ENCODE assay signal across 9 cellular contexts in the genomic region with DNA sequence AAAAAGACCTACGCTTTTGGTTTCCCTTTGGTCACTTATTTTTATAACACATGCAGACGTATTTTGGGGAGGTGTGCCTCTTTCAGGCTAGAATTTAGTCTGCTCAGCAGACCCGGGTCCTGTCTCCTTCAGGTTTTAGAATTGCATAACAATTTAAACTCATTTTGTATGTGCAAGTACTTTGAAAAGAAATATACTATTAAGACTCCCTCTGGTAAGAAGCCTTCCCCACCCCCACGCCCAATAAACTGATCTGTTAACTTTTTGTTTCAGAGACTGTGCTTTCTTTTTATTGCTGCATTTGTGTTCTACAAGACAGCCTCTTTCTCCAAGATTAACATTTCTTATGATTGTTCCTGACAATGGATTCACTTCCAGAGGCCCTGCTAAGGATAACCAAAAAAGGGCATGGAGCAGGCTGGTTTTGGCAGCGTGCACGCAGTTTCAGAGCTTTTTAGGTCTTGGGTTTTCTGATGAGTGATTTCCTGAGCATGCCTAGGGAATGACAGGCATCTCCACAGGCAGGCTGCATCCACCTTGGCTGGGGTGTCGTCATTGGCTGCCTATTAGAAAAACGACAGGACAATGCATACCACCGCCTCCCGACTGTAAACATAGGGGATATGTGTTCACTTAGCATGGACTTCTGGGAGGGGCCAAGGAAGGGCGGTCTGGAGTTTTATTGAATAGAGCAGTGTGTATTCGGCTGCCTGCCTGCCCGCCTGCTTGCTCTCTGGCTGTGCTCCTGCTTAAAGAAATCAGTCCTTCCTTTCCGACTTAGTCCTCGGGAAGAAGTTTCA. TPM values are rescaled to one million over a fixed set of nuclear protein-coding genes. Genes with fewer than 3 reads are reported as not detected.
A peak's percentile ranks its signal among the peaks of the same experiment; 100 is the strongest.
DNase-seq lines count a peak whose midpoint lies in the region; ATAC-seq and TF ChIP-seq lines count a peak whose summit lies in the region.
"Had no signal": no experiment of that assay in that cellular context is flagged by ENCODE, and none has a peak within 500 bp of the region (broad histone marks: within the 10 kb centered on the region; RNA-seq: fewer than 3 reads in every experiment).

A gene with protein sequence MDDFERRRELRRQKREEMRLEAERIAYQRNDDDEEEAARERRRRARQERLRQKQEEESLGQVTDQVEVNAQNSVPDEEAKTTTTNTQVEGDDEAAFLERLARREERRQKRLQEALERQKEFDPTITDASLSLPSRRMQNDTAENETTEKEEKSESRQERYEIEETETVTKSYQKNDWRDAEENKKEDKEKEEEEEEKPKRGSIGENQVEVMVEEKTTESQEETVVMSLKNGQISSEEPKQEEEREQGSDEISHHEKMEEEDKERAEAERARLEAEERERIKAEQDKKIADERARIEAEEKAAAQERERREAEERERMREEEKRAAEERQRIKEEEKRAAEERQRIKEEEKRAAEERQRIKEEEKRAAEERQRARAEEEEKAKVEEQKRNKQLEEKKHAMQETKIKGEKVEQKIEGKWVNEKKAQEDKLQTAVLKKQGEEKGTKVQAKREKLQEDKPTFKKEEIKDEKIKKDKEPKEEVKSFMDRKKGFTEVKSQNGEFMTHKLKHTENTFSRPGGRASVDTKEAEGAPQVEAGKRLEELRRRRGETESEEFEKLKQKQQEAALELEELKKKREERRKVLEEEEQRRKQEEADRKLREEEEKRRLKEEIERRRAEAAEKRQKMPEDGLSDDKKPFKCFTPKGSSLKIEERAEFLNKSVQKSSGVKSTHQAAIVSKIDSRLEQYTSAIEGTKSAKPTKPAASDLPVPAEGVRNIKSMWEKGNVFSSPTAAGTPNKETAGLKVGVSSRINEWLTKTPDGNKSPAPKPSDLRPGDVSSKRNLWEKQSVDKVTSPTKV (plus strand): TSS at position 694 of the 800 bp plus-strand sequence. CDS start 88,100 bp downstream, outside the sequence.

- H3K9me3 Mint-ChIP-seq in naive thymus-derived CD4-positive, alpha-beta T cell, result no peaks in the 10 kb centered on the region
- H3K9me3 Mint-ChIP-seq: stimulated activated naive CD8-positive, alpha-beta T cell treated with anti-CD3 and anti-CD28 coated beads, Interleukin-15, Interleukin-2, amounts not matched to agents 100 ng/mL and 50 ng/mL, for 24 hours had no signal

- H3K4me3 ChIP-seq in astrocyte of the cerebellum (ENCODE audit: low read depth, low read length), result peak within 1 kb of the TSS; percentile 79
- H3K4me3 ChIP-seq in right atrium auricular region, result peak within 1 kb of the TSS; percentile 61 to 67
- H3K4me3 ChIP-seq in prostate gland, result peak within 1 kb of the TSS; percentile 40 to 57
- H3K4me3 ChIP-seq in naive thymus-derived CD4-positive, alpha-beta T cell (ENCODE audit: low read length), result no peak within 1 kb of the TSS

- H3K4me1 Mint-ChIP-seq in naive thymus-derived CD4-positive, alpha-beta T cell, result peaks cover 0 to 24% (median 11%) of the 10 kb centered on the region in 7 donors

- no peak within 1 kb of the TSS for H3K4me3 Mint-ChIP-seq in naive thymus-derived CD4-positive, alpha-beta T cell
- H3K4me3 Mint-ChIP-seq: stimulated activated naive CD8-positive, alpha-beta T cell treated with anti-CD3 and anti-CD28 coated beads, Interleukin-15, Interleukin-2, amounts not matched to agents 100 ng/mL and 50 ng/mL, for 24 hours had no signal

- H3K36me3 Mint-ChIP-seq in naive thymus-derived CD4-positive, alpha-beta T cell, result peaks cover 0 to 34% (median 7%) of the 10 kb centered on the region in 5 donors

- POLR2A ChIA-PET in naive thymus-derived CD4-positive, alpha-beta T cell (lab: Charles Lee), result no interaction called here

- DNase-seq in HPDE6-E6E7 (ENCODE audit: extremely low spot score) (peak; percentile 81), astrocyte of the cerebellum (ENCODE audit: low read depth) (peak; percentile 99), right atrium auricular region (ENCODE audit: low spot score) (peak; percentile 90), prostate gland (ENCODE audit: low spot score) (peak; percentile 91), NCI-H1105 (lab: John Stamatoyannopoulos, UW) (no peak)
- no peak for DNase-seq in naive thymus-derived CD4-positive, alpha-beta T cell

- ATAC-seq in naive thymus-derived CD4-positive, alpha-beta T cell, result no peak
- no peak for ATAC-seq in HG02623 (IDR thresholded peaks at IDR 0.05; ENCODE audit: unreplicated experiment)
- no peak for ATAC-seq in HG02852 (IDR thresholded peaks at IDR 0.05; ENCODE audit: unreplicated experiment)

- no peaks in the 10 kb centered on the region for H3K27me3 ChIP-seq in right atrium auricular region
- H3K27me3 ChIP-seq in prostate gland (replicated peaks; ENCODE audit: insufficient read depth), result no peaks in the 10 kb centered on the region
- H3K27me3 ChIP-seq in naive thymus-derived CD4-positive, alpha-beta T cell (ENCODE audit: control insufficient read depth in 2 of 2, insufficient read depth in 2 of 2, low read length in 2 of 2), result no peaks in the 10 kb centered on the region

- WGBS in prostate gland, result 7% methylated on average over 15 of the region's 15 CpGs

- peak within 1 kb of the TSS; percentile 84 to 97 for H3K27ac ChIP-seq in right atrium auricular region
- peak within 1 kb of the TSS; percentile 85 to 88 for H3K27ac ChIP-seq in prostate gland
- H3K27ac ChIP-seq in naive thymus-derived CD4-positive, alpha-beta T cell (ENCODE audit: low read depth, low read length), result no peak within 1 kb of the TSS

- TF ChIP-seq CTCF in astrocyte of the cerebellum (IDR thresholded peaks at IDR 0.05; ENCODE audit: low read depth, low read length, missing control alignments) (no peak), right atrium auricular region (IDR thresholded peaks at IDR 0.05) (no peak), prostate gland (IDR thresholded peaks at IDR 0.05) (no peak)

- in situ Hi-C loops in astrocyte of the cerebellum (cut with HindIII; ENCODE audit: low sequenced_read_pairs), result no loop called here

- peak; percentile 47 for TF ChIP-seq POLR2A in prostate gland (IDR thresholded peaks at IDR 0.05)

- peak within 1 kb of the TSS in 2 of 9 donors; percentile 13 to 36 for H3K27ac Mint-ChIP-seq in naive thymus-derived CD4-positive, alpha-beta T cell
- H3K27ac Mint-ChIP-seq: stimulated activated naive CD8-positive, alpha-beta T cell treated with anti-CD3 and anti-CD28 coated beads, Interleukin-15, Interleukin-2, amounts not matched to agents 100 ng/mL and 50 ng/mL, for 24 hours had no signal

- no peaks in the 10 kb centered on the region for H3K9me3 ChIP-seq in right atrium auricular region
- H3K9me3 ChIP-seq in prostate gland, result no peaks in the 10 kb centered on the region
- no peaks in the 10 kb centered on the region for H3K9me3 ChIP-seq in naive thymus-derived CD4-positive, alpha-beta T cell (ENCODE audit: control insufficient read depth in 2 of 3, low read length in 3 of 3)

- peaks cover 0 to 49% of the 10 kb centered on the region in 2 donors for H3K4me1 ChIP-seq in right atrium auricular region
- H3K4me1 ChIP-seq in prostate gland (replicated peaks), result peaks cover 7% of the 10 kb centered on the region
- no peaks in the 10 kb centered on the region for H3K4me1 ChIP-seq in naive thymus-derived CD4-positive, alpha-beta T cell (ENCODE audit: control insufficient read depth in 2 of 2, insufficient read depth in 2 of 2, low read length in 2 of 2)

- H3K36me3 ChIP-seq in right atrium auricular region, result peaks cover 31% of the 10 kb centered on the region
- no peaks in the 10 kb centered on the region for H3K36me3 ChIP-seq in prostate gland
- H3K36me3 ChIP-seq in naive thymus-derived CD4-positive, alpha-beta T cell (ENCODE audit: control insufficient read depth in 2 of 3, insufficient read depth in 3 of 3, low read length in 3 of 3), result peaks cover 0 to 3% (median 0%) of the 10 kb centered on the region in 3 experiments

- intact Hi-C loops in prostate gland (cut with DNase I), result loop anchor here (5.0 kb wide), 1 partner anchor 87 kb away; no protein-coding TSS in a partner anchor
- intact Hi-C loops in naive thymus-derived CD4-positive, alpha-beta T cell (cut with micrococcal nuclease), result no loop called here

- H3K27me3 Mint-ChIP-seq in naive thymus-derived CD4-positive, alpha-beta T cell, result peaks cover 0 to 5% (median 0%) of the 10 kb centered on the region in 5 donors

- CTCF ChIA-PET in naive thymus-derived CD4-positive, alpha-beta T cell (lab: Charles Lee), result no interaction called here

RNA-seq across cellular contexts. Expression of the gene that starts here (rescaled TPM):
- total RNA-seq in right atrium auricular region, result 100 to 1,000 TPM; 119 to 157 TPM
- 100 to 1,000 TPM; 307 to 314 TPM for total RNA-seq in prostate gland
- 1 to 10 TPM in 1 of 5 experiments, under 1 TPM in 4; 0.27 to 2.0 (median 0.39) TPM for total RNA-seq in naive thymus-derived CD4-positive, alpha-beta T cell
- polyA plus RNA-seq in naive thymus-derived CD4-positive, alpha-beta T cell, result under 1 TPM in 1 of 2 donors, not detected in 1; 0.32 TPM

Comparison
In these comparisons a context has a peak if more than half of its experiments do, and no peak if none do; other contexts are left out.
1. RNA of the gene that starts here (total RNA-seq): 307 to 314 TPM in prostate gland and 119 to 157 TPM in right atrium auricular region; 0.27 to 2.0 TPM in naive thymus-derived CD4-positive, alpha-beta T cell; every median in the first group is over 10 times any median in the second.
2. DNase-seq: peak in HPDE6-E6E7 (single experiment), astrocyte of the cerebellum (single experiment), right atrium auricular region (single experiment) and prostate gland (single experiment); none in NCI-H1105 (single experiment) and naive thymus-derived CD4-positive, alpha-beta T cell (0 of 9).